8 cellular contexts compared by ENCODE assay signal in genomic region chr4:10747186-10747585, GRCh38.
DNase-seq lines count a peak whose midpoint lies in the region; ATAC-seq and TF ChIP-seq lines count a peak whose summit lies in the region.

No MANE protein-coding gene starts in this region.

- no peaks in the 10 kb centered on the region for H3K4me1 ChIP-seq in neuronal stem cell (ENCODE audit: control insufficient read depth in 2 of 2, insufficient read depth in 1 of 2, low read depth in 1 of 2, low read length in 2 of 2)
- no peaks in the 10 kb centered on the region for H3K4me1 ChIP-seq in Caco-2

- H3K27ac ChIP-seq in neuronal stem cell (replicated peaks; ENCODE audit: low read length): no peak overlapping the region
- H3K27ac ChIP-seq in CD4-positive, alpha-beta T cell (ENCODE audit: low read depth, low read length): no peak overlapping the region

- H3K27ac Mint-ChIP-seq in CD4-positive, alpha-beta T cell: no peak overlapping the region
- no peak overlapping the region for H3K27ac Mint-ChIP-seq in Caco-2 (ENCODE audit: unreplicated experiment)

- no peak overlapping the region for H4K8ac ChIP-seq in neuronal stem cell (ENCODE audit: low read depth, low read length)

- no peak overlapping the region for H3K18ac ChIP-seq in neuronal stem cell (ENCODE audit: low read length)

- H2BK15ac ChIP-seq in neuronal stem cell (ENCODE audit: low read length): no peak overlapping the region

- CTCF ChIA-PET in CD4-positive, alpha-beta T cell (lab: Charles Lee): no interaction called here
- CTCF ChIA-PET in Caco-2 (lab: Charles Lee): no interaction called here

- no peaks in the 10 kb centered on the region for H3K27me3 Mint-ChIP-seq in CD4-positive, alpha-beta T cell
- H3K27me3 Mint-ChIP-seq in Caco-2 (ENCODE audit: insufficient read depth, unreplicated experiment): no peaks in the 10 kb centered on the region

- H3K36me3 ChIP-seq in neuronal stem cell (replicated peaks in 1 of 2; ENCODE audit: control insufficient read depth in 2 of 2, insufficient read depth in 2 of 2, low read length in 2 of 2): no peaks in the 10 kb centered on the region
- H3K36me3 ChIP-seq in Caco-2 (ENCODE audit: control insufficient read depth, insufficient read depth, low read length): no peaks in the 10 kb centered on the region

- no peak for TF ChIP-seq CTCF in CD4-positive, alpha-beta T cell (IDR thresholded peaks at IDR 0.05)
- no peak for TF ChIP-seq CTCF in Caco-2 (IDR thresholded peaks at IDR 0.05; ENCODE audit: insufficient read depth in 1 of 2, low read depth in 1 of 2, low read length in 1 of 2, severe bottlenecking in 1 of 2, unreplicated experiment in 1 of 2)

- H3K4me3 ChIP-seq in neuronal stem cell (ENCODE audit: low read length in 2 of 2): no peak overlapping the region
- no peak overlapping the region for H3K4me3 ChIP-seq in Caco-2 (ENCODE audit: low read depth, low read length)

- no peaks in the 10 kb centered on the region for H3K27me3 ChIP-seq in neuronal stem cell (ENCODE audit: control insufficient read depth in 3 of 3, insufficient read depth in 3 of 3, low read depth in 1 of 3, low read length in 3 of 3)
- H3K27me3 ChIP-seq in CD4-positive, alpha-beta T cell (ENCODE audit: control insufficient read depth, insufficient read depth, low read length): no peaks in the 10 kb centered on the region
- no peaks in the 10 kb centered on the region for H3K27me3 ChIP-seq in Caco-2 (replicated peaks; ENCODE audit: control insufficient read depth, insufficient read depth, low read length)

- ATAC-seq in GM18861 (IDR thresholded peaks at IDR 0.05; ENCODE audit: unreplicated experiment): peak; percentile 42
- ATAC-seq in GM21528 (IDR thresholded peaks at IDR 0.05; ENCODE audit: low FRiP score, unreplicated experiment): peak; percentile 32
- peak; percentile 44 for ATAC-seq in HG03095 (IDR thresholded peaks at IDR 0.05; ENCODE audit: unreplicated experiment)
- ATAC-seq in CD4-positive, alpha-beta T cell (ENCODE audit: poor library complexity): no peak

- no CpG with 5 or more reads among the region's 5 CpGs for WGBS in neuronal stem cell (ENCODE audit: extremely low coverage in 2 of 2, insufficient read length in 2 of 2, insufficient replicate concordance in 1 of 2), 2 donors

- peak overlapping the region; percentile 34 for H2BK120ac ChIP-seq in neuronal stem cell (ENCODE audit: low read depth, low read length)

- no peak overlapping the region for H3K14ac ChIP-seq in neuronal stem cell (ENCODE audit: low read length)

- intact Hi-C loops in CD4-positive, alpha-beta T cell (cut with DNase I, micrococcal nuclease): no loop called here
- intact Hi-C loops in Caco-2 (cut with micrococcal nuclease; ENCODE audit: unreplicated experiment): no loop called here

- no peaks in the 10 kb centered on the region for H3K9me3 Mint-ChIP-seq in CD4-positive, alpha-beta T cell
- no peaks in the 10 kb centered on the region for H3K9me3 Mint-ChIP-seq in Caco-2 (ENCODE audit: unreplicated experiment)

- no peak overlapping the region for H2AK5ac ChIP-seq in neuronal stem cell (ENCODE audit: low read depth, low read length)

- H3K9me3 ChIP-seq in neuronal stem cell (replicated peaks in 1 of 2; ENCODE audit: control insufficient read depth in 2 of 2, insufficient read depth in 1 of 2, low read depth in 1 of 2, low read length in 2 of 2) (no peaks in the 10 kb centered on the region), Caco-2 (no peaks in the 10 kb centered on the region)
- no peaks in the 10 kb centered on the region for H3K9me3 ChIP-seq in CD4-positive, alpha-beta T cell (ENCODE audit: control insufficient read depth, low read length)

- no peak overlapping the region for H3K9ac ChIP-seq in neuronal stem cell (ENCODE audit: low read depth, low read length, poor library complexity)

- no peak overlapping the region for H3K4me2 ChIP-seq in neuronal stem cell (ENCODE audit: insufficient read depth, low read length, poor library complexity, severe bottlenecking)

- no peak for DNase-seq in neuronal stem cell (ENCODE audit: low spot score)
- no peak for DNase-seq in CD4-positive, alpha-beta T cell
- no peak for DNase-seq in H4 (ENCODE audit: low spot score)
- DNase-seq in activated CD4-positive, alpha-beta T cell treated with anti-CD3 and anti-CD28 coated beads for 1 hour: no peak
- DNase-seq in Caco-2: no peak

- no peaks in the 10 kb centered on the region for H3K79me1 ChIP-seq in neuronal stem cell (ENCODE audit: low read depth, low read length)

- H2BK5ac ChIP-seq in neuronal stem cell (ENCODE audit: low read length): no peak overlapping the region

- H2BK12ac ChIP-seq in neuronal stem cell (ENCODE audit: low read length): no peak overlapping the region

- H3K4ac ChIP-seq in neuronal stem cell (ENCODE audit: low read length): no peak overlapping the region

- H3K4me1 Mint-ChIP-seq in CD4-positive, alpha-beta T cell (ENCODE audit: low read depth): no peaks in the 10 kb centered on the region
- no peaks in the 10 kb centered on the region for H3K4me1 Mint-ChIP-seq in Caco-2 (ENCODE audit: low read depth, unreplicated experiment)

- no peak overlapping the region for H2AFZ ChIP-seq in neuronal stem cell (ENCODE audit: low read length)

- H3K23ac ChIP-seq in neuronal stem cell (ENCODE audit: low read depth, low read length, poor library complexity): no peak overlapping the region

- no peak overlapping the region for H4K91ac ChIP-seq in neuronal stem cell (ENCODE audit: low read depth, low read length, poor library complexity)

- H3K4me3 Mint-ChIP-seq in CD4-positive, alpha-beta T cell: no peak overlapping the region
- H3K4me3 Mint-ChIP-seq in Caco-2 (ENCODE audit: unreplicated experiment): no peak overlapping the region

- POLR2A ChIA-PET in CD4-positive, alpha-beta T cell (lab: Charles Lee): no interaction called here
- POLR2A ChIA-PET in Caco-2 (lab: Charles Lee): no interaction called here

- no TSS peak for BruUV-seq in Caco-2 (replicated peaks; lab: Mats Ljungman, UMichigan)

- H3K36me3 Mint-ChIP-seq in CD4-positive, alpha-beta T cell (ENCODE audit: low read depth): no peaks in the 10 kb centered on the region
- H3K36me3 Mint-ChIP-seq in Caco-2 (ENCODE audit: insufficient read depth, unreplicated experiment): no peaks in the 10 kb centered on the region
